10 cellular contexts compared by ENCODE assay signal in genomic region chr6:37242042-37242428, GRCh38. TPM values are rescaled to one million over a fixed set of nuclear protein-coding genes. Genes with fewer than 3 reads are reported as not detected.
DNase-seq lines count a peak whose midpoint lies in the region; ATAC-seq and TF ChIP-seq lines count a peak whose summit lies in the region.
"Had no signal": no experiment of that assay in that cellular context is flagged by ENCODE, and none has a peak within 500 bp of the region (broad histone marks: within the 10 kb centered on the region; RNA-seq: fewer than 3 reads in every experiment).

No MANE protein-coding gene starts in this region.

- no peak overlapping the region for H3K4me3 Mint-ChIP-seq in osteocyte (ENCODE audit: unreplicated experiment)

- H3K9me3 ChIP-seq in left ventricle myocardium inferior (replicated peaks) (no peaks in the 10 kb centered on the region), colonic mucosa (no peaks in the 10 kb centered on the region), uterus (no peaks in the 10 kb centered on the region)

- H3K27ac Mint-ChIP-seq in osteocyte (ENCODE audit: unreplicated experiment): peak overlapping the region; percentile 98

- no peak overlapping the region for H3K4me3 ChIP-seq in left ventricle myocardium inferior
- H3K4me3 ChIP-seq in colonic mucosa: no peak overlapping the region
- H3K4me3 ChIP-seq in uterus: no peak overlapping the region
- no peak overlapping the region for H3K4me3 ChIP-seq in lower leg skin (ENCODE audit: low read depth, poor library complexity, severe bottlenecking)

- TF ChIP-seq POLR2A in uterus (IDR thresholded peaks at IDR 0.05): no peak
- TF ChIP-seq POLR2A in lower leg skin (IDR thresholded peaks at IDR 0.05): no peak

- H3K9ac ChIP-seq in colonic mucosa (ENCODE audit: low read depth in 2 of 2, low read length in 2 of 2): no peak overlapping the region

- ATAC-seq in left cardiac atrium (no peak), GM18520 (IDR thresholded peaks at IDR 0.05; ENCODE audit: unreplicated experiment) (no peak), HG03439 (IDR thresholded peaks at IDR 0.05; ENCODE audit: unreplicated experiment) (no peak)

- 25 to 67% methylated on average over 1 of the region's 1 CpG for WGBS in lower leg skin, 2 donors

- H3K4me1 ChIP-seq in left ventricle myocardium inferior (peaks cover 68% of the 10 kb centered on the region), colonic mucosa (peaks cover 10% of the 10 kb centered on the region), uterus (peaks cover 0 to 15% of the 10 kb centered on the region in 2 donors)

- H3K27me3 ChIP-seq in left ventricle myocardium inferior (ENCODE audit: low read depth) (no peaks in the 10 kb centered on the region), colonic mucosa (no peaks in the 10 kb centered on the region), uterus (no peaks in the 10 kb centered on the region)

- intact Hi-C loops in left ventricle myocardium inferior (cut with micrococcal nuclease) (no loop called here), left cardiac atrium (cut with DNase I) (no loop called here), colonic mucosa (cut with DNase I) (no loop called here), uterus (cut with DNase I; ENCODE audit: low total_unique reads) (no loop called here), lower leg skin (cut with DNase I; ENCODE audit: low total_unique reads) (no loop called here)

- no peaks in the 10 kb centered on the region for H3K27me3 Mint-ChIP-seq in osteocyte (ENCODE audit: unreplicated experiment)

- DNase-seq in left ventricle myocardium inferior (no peak), left cardiac atrium (no peak), colonic mucosa (no peak), osteocyte (ENCODE audit: extremely low spot score, unreplicated experiment) (no peak), uterus (no peak), lower leg skin (ENCODE audit: low spot score in 2 of 2) (no peak)
- DNase-seq: caudate nucleus, NCI-H2081 had no signal

- no peaks in the 10 kb centered on the region for H3K36me3 Mint-ChIP-seq in osteocyte (ENCODE audit: unreplicated experiment)

- peaks cover 82% of the 10 kb centered on the region for H3K4me1 Mint-ChIP-seq in osteocyte (ENCODE audit: unreplicated experiment)

- peaks cover 3% of the 10 kb centered on the region for H3K9me3 Mint-ChIP-seq in osteocyte (ENCODE audit: unreplicated experiment)

- H3K27ac ChIP-seq in left ventricle myocardium inferior (replicated peaks) (peak overlapping the region; percentile 81), colonic mucosa (peak overlapping the region; percentile 74), uterus (peak overlapping the region; percentile 91 to 97)

- H3K36me3 ChIP-seq in left ventricle myocardium inferior (no peaks in the 10 kb centered on the region), colonic mucosa (no peaks in the 10 kb centered on the region), uterus (no peaks in the 10 kb centered on the region)

- TF ChIP-seq CTCF in left ventricle myocardium inferior (IDR thresholded peaks at IDR 0.05; ENCODE audit: borderline replicate concordance): no peak
- no peak for TF ChIP-seq CTCF in colonic mucosa (IDR thresholded peaks at IDR 0.05)
- TF ChIP-seq CTCF in osteocyte (IDR thresholded peaks at IDR 0.05): no peak
- TF ChIP-seq CTCF in uterus (IDR thresholded peaks at IDR 0.05): no peak
- no peak for TF ChIP-seq CTCF in lower leg skin (IDR thresholded peaks at IDR 0.05)

RNA-seq across cellular contexts. Expression of gene TBC1D22B, which starts 15.5 kb away (rescaled TPM):
- total RNA-seq in left ventricle myocardium inferior (6.1 TPM), left cardiac atrium (1 to 10 TPM; 6.5 to 8.7 TPM), colonic mucosa (10 to 100 TPM; 13.3 to 15.2 TPM), osteocyte (13.5 and 13.8 TPM in 2 replicates), uterus (10 to 100 TPM in 1 of 4 donors, 1 to 10 TPM in 3; 4.1 to 15.4 (median 7.5) TPM), lower leg skin (10 to 100 TPM; 14.8 to 19.6 (median 17.6) TPM)

RNA-seq across cellular contexts. Expression of gene TMEM217, which starts 15.9 kb away (rescaled TPM):
- total RNA-seq in left ventricle myocardium inferior: 0.80 TPM
- 1 to 10 TPM in 1 of 2 donors, under 1 TPM in 1; 0.62 to 1.9 TPM for total RNA-seq in left cardiac atrium
- 1 to 10 TPM in 1 of 2 donors, under 1 TPM in 1; 0.62 to 1.2 TPM for total RNA-seq in colonic mucosa
- 3.5 and 5.0 TPM in 2 replicates for total RNA-seq in osteocyte
- total RNA-seq in uterus: 1 to 10 TPM in 1 of 4 donors, under 1 TPM in 1, not detected in 2; 0.21 to 1.6 TPM
- 1 to 10 TPM in 2 of 4 donors, under 1 TPM in 2; 0.46 to 2.3 (median 1.0) TPM for total RNA-seq in lower leg skin
